In the genomic region with DNA sequence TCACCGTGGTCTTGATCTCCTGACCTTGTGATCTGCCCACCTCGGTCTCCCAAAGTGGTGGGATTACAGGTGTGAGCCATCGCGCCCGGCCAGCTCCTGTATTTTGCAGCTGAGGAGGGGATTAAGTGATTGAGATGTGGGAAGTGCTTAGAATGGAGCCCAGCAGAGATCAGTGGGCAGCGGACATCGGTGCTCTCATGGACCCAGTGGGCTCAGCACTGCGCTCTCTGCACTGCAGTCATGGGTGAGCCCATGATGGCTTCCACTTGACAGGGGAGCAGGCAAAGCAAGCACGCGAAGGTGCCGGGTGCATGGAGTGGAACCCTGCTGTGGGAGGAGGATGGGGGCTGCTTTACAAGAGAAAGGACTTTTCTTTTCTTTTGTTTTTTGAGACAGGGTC, we compare ENCODE assay signal across 14 cellular contexts. TPM values are rescaled to one million over a fixed set of nuclear protein-coding genes. Genes with fewer than 3 reads are reported as not detected.
DNase-seq lines count a peak whose midpoint lies in the region; ATAC-seq and TF ChIP-seq lines count a peak whose summit lies in the region.
"Had no signal": no experiment of that assay in that cellular context is flagged by ENCODE, and none has a peak within 500 bp of the region (broad histone marks: within the 10 kb centered on the region; RNA-seq: fewer than 3 reads in every experiment).

No MANE protein-coding gene starts in this region.

- TF ChIP-seq POLR2A in tibial nerve (IDR thresholded peaks at IDR 0.05): no peak

- no peak overlapping the region for H3K4me3 Mint-ChIP-seq in CD14-positive monocyte
- peak overlapping the region; percentile 20 to 79 (median 63) for H3K4me3 Mint-ChIP-seq in immature natural killer cell
- no peak overlapping the region for H3K4me3 Mint-ChIP-seq in T-cell

- TF ChIP-seq EP300 in tibial nerve (IDR thresholded peaks at IDR 0.05): no peak

- no peak for ATAC-seq in RWPE2 (ENCODE audit: low read depth)
- no peak for ATAC-seq in HG03432 (IDR thresholded peaks at IDR 0.05; ENCODE audit: unreplicated experiment)
- ATAC-seq in T-cell (replicated peaks in 1 of 4): no peak

- H3K27ac ChIP-seq in RWPE2 (ENCODE audit: poor library complexity, severe bottlenecking) (peak overlapping the region; percentile 95), tibial nerve (no peak overlapping the region)
- H3K27ac ChIP-seq: GM23248 had no signal

- no peaks in the 10 kb centered on the region for H3K9me3 ChIP-seq in RWPE2 (ENCODE audit: severe bottlenecking)
- peaks cover 0 to 5% (median 0%) of the 10 kb centered on the region in 4 donors for H3K9me3 ChIP-seq in tibial nerve

- DNase-seq in CD14-positive monocyte (ENCODE audit: low spot score): no peak
- DNase-seq in RWPE2 (ENCODE audit: low spot score): no peak
- DNase-seq in immature natural killer cell: no peak
- no peak for DNase-seq in tibial nerve (ENCODE audit: low spot score in 2 of 2)
- DNase-seq in T-cell: no peak
- DNase-seq: activated CD4-positive, CD25-positive, alpha-beta regulatory T cell treated with anti-CD3 and anti-CD28 coated beads, Interleukin-2, amount 50 U/mL, for 72 hours; effector memory CD8-positive, alpha-beta T cell; GM23248; Karpas-422; NCI-H1694 treated with DMSO at 0.1 percent for 48 hours; Right ventricle myocardium superior had no signal

- no peak overlapping the region for H3K4me3 ChIP-seq in RWPE2 (ENCODE audit: severe bottlenecking)
- H3K4me3 ChIP-seq in tibial nerve: no peak overlapping the region
- H3K4me3 ChIP-seq: GM23248, lung had no signal

- H3K36me3 Mint-ChIP-seq in CD14-positive monocyte (peaks cover 2 to 8% of the 10 kb centered on the region in 2 donors), immature natural killer cell (peaks cover 0 to 4% (median 0%) of the 10 kb centered on the region in 3 donors), T-cell (peaks cover 2% of the 10 kb centered on the region)
- H3K36me3 Mint-ChIP-seq: activated naive CD4-positive, alpha-beta T cell treated with anti-CD3 and anti-CD28 coated beads, Interleukin-2, amount 50 U/mL, for 24 hours had no signal

- CTCF ChIA-PET in T-cell (lab: Charles Lee): interaction anchor here (0.8 to 2.7 kb wide), 3 partner anchors 12 to 126 kb away, joined by 4 to 41 read pairs (median 11); a partner anchor contains a TSS

- peaks cover 37% of the 10 kb centered on the region for H3K4me1 Mint-ChIP-seq in CD14-positive monocyte
- H3K4me1 Mint-ChIP-seq in immature natural killer cell: peaks cover 22 to 31% of the 10 kb centered on the region in 2 donors
- peaks cover 6 to 13% (median 8%) of the 10 kb centered on the region in 3 donors for H3K4me1 Mint-ChIP-seq in T-cell

- no peaks in the 10 kb centered on the region for H3K36me3 ChIP-seq in RWPE2 (ENCODE audit: low read depth)
- no peaks in the 10 kb centered on the region for H3K36me3 ChIP-seq in tibial nerve

- H3K27me3 ChIP-seq in RWPE2 (ENCODE audit: insufficient read depth, poor library complexity, severe bottlenecking) (no peaks in the 10 kb centered on the region), tibial nerve (no peaks in the 10 kb centered on the region)

- H3K9me3 Mint-ChIP-seq in CD14-positive monocyte (peaks cover 0 to 7% (median 3%) of the 10 kb centered on the region in 7 donors), immature natural killer cell (no peaks in the 10 kb centered on the region), T-cell (no peaks in the 10 kb centered on the region)
- H3K9me3 Mint-ChIP-seq: activated naive CD4-positive, alpha-beta T cell treated with anti-CD3 and anti-CD28 coated beads, Interleukin-2, amount 50 U/mL, for 24 hours; effector memory CD8-positive, alpha-beta T cell had no signal

- H3K27ac Mint-ChIP-seq in CD14-positive monocyte (peak overlapping the region in 4 of 7 donors; percentile 30 to 89 (median 81)), immature natural killer cell (peak overlapping the region; percentile 71 to 87 (median 82)), T-cell (no peak overlapping the region)
- H3K27ac Mint-ChIP-seq: activated naive CD4-positive, alpha-beta T cell treated with anti-CD3 and anti-CD28 coated beads, Interleukin-2, amount 50 U/mL, for 24 hours had no signal

- H3K27me3 Mint-ChIP-seq in CD14-positive monocyte (ENCODE audit: low read depth in 3 of 3) (peaks cover 0 to 8% (median 0%) of the 10 kb centered on the region in 3 donors), immature natural killer cell (ENCODE audit: low read depth in 3 of 3) (peaks cover 2 to 10% (median 3%) of the 10 kb centered on the region in 3 donors), T-cell (no peaks in the 10 kb centered on the region)
- H3K27me3 Mint-ChIP-seq: activated naive CD4-positive, alpha-beta T cell treated with anti-CD3 and anti-CD28 coated beads, Interleukin-2, amount 50 U/mL, for 24 hours; effector memory CD8-positive, alpha-beta T cell had no signal

- POLR2A ChIA-PET in T-cell (lab: Charles Lee): interaction anchor here in 1 of 2 donors (0.7 kb wide), 1 partner anchor 432 kb away, joined by 3 read pairs; no protein-coding TSS in a partner anchor

- peaks cover 22% of the 10 kb centered on the region for H3K4me1 ChIP-seq in RWPE2 (ENCODE audit: insufficient read depth, poor library complexity, severe bottlenecking)
- peaks cover 0 to 30% (median 11%) of the 10 kb centered on the region in 4 donors for H3K4me1 ChIP-seq in tibial nerve

- whole genome bisulfite sequencing in tibial nerve, 2 donors: 75 to 80% methylated on average over 11 of the region's 11 CpGs

- TF ChIP-seq CTCF in CD14-positive monocyte (IDR thresholded peaks at IDR 0.05) (no peak), RWPE2 (IDR thresholded peaks at IDR 0.05; ENCODE audit: poor library complexity, severe bottlenecking) (no peak), tibial nerve (IDR thresholded peaks at IDR 0.05) (no peak)

- intact Hi-C loops in CD14-positive monocyte (cut with micrococcal nuclease): no loop called here

RNA-seq across cellular contexts. Expression of a gene that starts 9.1 kb away (rescaled TPM):
- polyA plus RNA-seq in CD14-positive monocyte (10 to 100 TPM in 1 of 2 donors, 1 to 10 TPM in 1; 8.2 to 18.9 TPM), immature natural killer cell (10 to 100 TPM; 10.3 to 86.7 (median 16.4) TPM)
- total RNA-seq in tibial nerve (10 to 100 TPM in 3 of 4 donors, 1 to 10 TPM in 1; 6.9 to 48.0 (median 14.4) TPM), T-cell (100 to 1,000 TPM; 132 to 144 (median 133) TPM)

RNA-seq across cellular contexts. Expression of a gene that starts 13.0 kb away (rescaled TPM):
- polyA plus RNA-seq in CD14-positive monocyte: 100 to 1,000 TPM; 286 to 318 TPM
- 100 to 1,000 TPM; 319 to 558 (median 418) TPM for polyA plus RNA-seq in immature natural killer cell
- total RNA-seq in tibial nerve: 100 to 1,000 TPM; 142 to 246 (median 204) TPM
- total RNA-seq in T-cell: 10 to 100 TPM; 35.8 to 86.7 (median 71.7) TPM

RNA-seq across cellular contexts. Expression of a gene that starts 13.5 kb away (rescaled TPM):
- 100 to 1,000 TPM; 254 to 298 TPM for polyA plus RNA-seq in CD14-positive monocyte
- 100 to 1,000 TPM; 216 to 464 (median 322) TPM for polyA plus RNA-seq in immature natural killer cell
- total RNA-seq in tibial nerve: 100 to 1,000 TPM; 290 to 381 (median 327) TPM
- total RNA-seq in T-cell: 100 to 1,000 TPM; 104 to 177 (median 151) TPM

RNA-seq across cellular contexts. Expression of a gene that starts 25.6 kb away (rescaled TPM):
- polyA plus RNA-seq in CD14-positive monocyte: 10 to 100 TPM; 15.3 to 18.3 TPM
- polyA plus RNA-seq in immature natural killer cell: 10 to 100 TPM in 1 of 3 donors, 1 to 10 TPM in 2; 4.6 to 18.0 (median 8.7) TPM
- 10 to 100 TPM; 26.0 to 39.3 (median 28.7) TPM for total RNA-seq in tibial nerve
- 10 to 100 TPM; 20.2 to 43.1 (median 39.7) TPM for total RNA-seq in T-cell

RNA-seq across cellular contexts. Expression of a gene that starts 28.1 kb away (rescaled TPM):
- 10 to 100 TPM; 16.2 to 24.5 TPM for polyA plus RNA-seq in CD14-positive monocyte
- 10 to 100 TPM in 1 of 3 donors, 1 to 10 TPM in 2; 5.0 to 16.7 (median 8.5) TPM for polyA plus RNA-seq in immature natural killer cell
- total RNA-seq in tibial nerve: 10 to 100 TPM; 23.7 to 34.3 (median 26.2) TPM
- 10 to 100 TPM; 16.5 to 48.7 (median 43.7) TPM for total RNA-seq in T-cell

Comparison
In these comparisons a context has a peak if more than half of its experiments do, and no peak if none do; other contexts are left out.
1. H3K27ac Mint-ChIP-seq: peak in CD14-positive monocyte (4 of 7) and immature natural killer cell (6 of 6); none in T-cell (0 of 2).
2. H3K4me3 Mint-ChIP-seq: peak in immature natural killer cell (5 of 5); none in CD14-positive monocyte (0 of 2) and T-cell (0 of 3).